ENCODE assay signal across 25 cellular contexts in genomic region chr10:88920198-88920597, GRCh38.
"Had no signal": no experiment of that assay in that cellular context is flagged by ENCODE, and none has a peak within 500 bp of the region (broad histone marks: within the 10 kb centered on the region; RNA-seq: fewer than 3 reads in every experiment).

No MANE protein-coding gene starts in this region.

- H3K4me3 Mint-ChIP-seq: activated B cell treated with CpG ODN at 0.5 μM for 24 hours; activated CD4-positive, alpha-beta T cell treated with anti-CD3 and anti-CD28 coated beads, Interleukin-2, amount 10 ng/mL, durations not matched to agents 7 days and 5 days; activated CD8-positive, alpha-beta T cell treated with anti-CD3 and anti-CD28 coated beads, Interleukin-2, amount 10 ng/mL, durations not matched to agents 7 days and 5 days; activated naive CD4-positive, alpha-beta T cell treated with anti-CD3 and anti-CD28 coated beads, Interleukin-2, amount 10 ng/mL, durations not matched to agents 7 days and 5 days; activated naive CD8-positive, alpha-beta T cell treated with anti-CD3 and anti-CD28 coated beads, Interleukin-2, amount 50 U/mL, for 24 hours; activated T-cell treated with anti-CD3 and anti-CD28 coated beads, Interleukin-2, amount 50 U/mL, for 24 hours; stimulated activated memory B cell treated with anti-CD40 and anti-IgM and Interleukin-4, amounts not matched to agents 10 μg/mL and 1 μg/mL and 100 μg/mL, for 72 hours; T-cell had no signal

- H3K27me3 Mint-ChIP-seq: activated B cell treated with CpG ODN at 0.5 μM for 24 hours; activated CD4-positive, alpha-beta T cell treated with anti-CD3 and anti-CD28 coated beads, Interleukin-2, amount 10 ng/mL, durations not matched to agents 7 days and 5 days; activated naive CD4-positive, alpha-beta T cell treated with anti-CD3 and anti-CD28 coated beads, Interleukin-2, amount 10 ng/mL, durations not matched to agents 7 days and 5 days; activated naive CD8-positive, alpha-beta T cell treated with anti-CD3 and anti-CD28 coated beads, Interleukin-2, amount 50 U/mL, for 24 hours; activated T-cell treated with anti-CD3 and anti-CD28 coated beads, Interleukin-2, amount 50 U/mL, for 24 hours; stimulated activated memory B cell treated with anti-CD40 and anti-IgM and Interleukin-4, amounts not matched to agents 10 μg/mL and 1 μg/mL and 100 μg/mL, for 72 hours; T-cell had no signal

- H3K9me3 ChIP-seq: esophagus muscularis mucosa, gastrocnemius medialis, left ventricle myocardium inferior, prostate gland, right atrium auricular region, thyroid gland had no signal

- H3K4me3 ChIP-seq: esophagus muscularis mucosa, gastrocnemius medialis, left ventricle myocardium inferior, prostate gland, right atrium auricular region, SK-N-MC, skin epidermis, thyroid gland had no signal

- ATAC-seq: activated CD8-positive, alpha-beta T cell treated with anti-CD3 and anti-CD28 coated beads, Interleukin-2, amount 10 ng/mL, durations not matched to agents 7 days and 5 days; activated naive CD8-positive, alpha-beta T cell treated with anti-CD3 and anti-CD28 coated beads, Interleukin-2, amount 50 U/mL, for 24 hours; gastrocnemius medialis; stimulated activated memory B cell treated with anti-CD40 and anti-IgM and Interleukin-4, amounts not matched to agents 10 μg/mL and 1 μg/mL and 100 μg/mL, for 72 hours; T-cell had no signal

- H3K4me1 Mint-ChIP-seq: activated B cell treated with CpG ODN at 0.5 μM for 24 hours; activated CD4-positive, alpha-beta T cell treated with anti-CD3 and anti-CD28 coated beads, Interleukin-2, amount 10 ng/mL, durations not matched to agents 7 days and 5 days; stimulated activated memory B cell treated with anti-CD40 and anti-IgM and Interleukin-4, amounts not matched to agents 10 μg/mL and 1 μg/mL and 100 μg/mL, for 72 hours had no signal

- H3K9me3 Mint-ChIP-seq: activated B cell treated with CpG ODN at 0.5 μM for 24 hours; activated CD4-positive, alpha-beta T cell treated with anti-CD3 and anti-CD28 coated beads, Interleukin-2, amount 10 ng/mL, durations not matched to agents 7 days and 5 days; activated naive CD4-positive, alpha-beta T cell treated with anti-CD3 and anti-CD28 coated beads, Interleukin-2, amount 10 ng/mL, durations not matched to agents 7 days and 5 days; activated naive CD8-positive, alpha-beta T cell treated with anti-CD3 and anti-CD28 coated beads, Interleukin-2, amount 50 U/mL, for 24 hours; activated T-cell treated with anti-CD3 and anti-CD28 coated beads, Interleukin-2, amount 50 U/mL, for 24 hours; stimulated activated memory B cell treated with anti-CD40 and anti-IgM and Interleukin-4, amounts not matched to agents 10 μg/mL and 1 μg/mL and 100 μg/mL, for 72 hours; T-cell had no signal

- DNase-seq: activated B cell treated with CpG ODN at 0.5 μM for 24 hours; activated CD4-positive, alpha-beta T cell treated with anti-CD3 and anti-CD28 coated beads, Interleukin-2, amount 10 ng/mL, durations not matched to agents 7 days and 5 days; activated CD8-positive, alpha-beta T cell treated with anti-CD3 and anti-CD28 coated beads, Interleukin-2, amount 10 ng/mL, durations not matched to agents 7 days and 5 days; activated naive CD4-positive, alpha-beta T cell treated with anti-CD3 and anti-CD28 coated beads, Interleukin-2, amount 10 ng/mL, durations not matched to agents 7 days and 5 days; activated naive CD8-positive, alpha-beta T cell treated with anti-CD3 and anti-CD28 coated beads, Interleukin-2, amount 50 U/mL, for 24 hours; activated T-cell treated with anti-CD3 and anti-CD28 coated beads, Interleukin-2, amount 50 U/mL, for 24 hours; aorta; cerebellar nuclear complex; effector CD4-positive, alpha-beta T cell; gastrocnemius medialis; head of caudate nucleus; left ventricle myocardium inferior; mammary epithelial cell; midbrain; occipital lobe; stimulated activated CD4-positive, alpha-beta T cell treated with anti-CD3 and anti-CD28 coated beads, Interleukin-4, amount 100 ng/mL, for 1 hour; T-cell; T-helper 9 cell; thyroid gland had no signal

- H3K27ac Mint-ChIP-seq: activated B cell treated with CpG ODN at 0.5 μM for 24 hours; activated CD4-positive, alpha-beta T cell treated with anti-CD3 and anti-CD28 coated beads, Interleukin-2, amount 10 ng/mL, durations not matched to agents 7 days and 5 days; activated CD8-positive, alpha-beta T cell treated with anti-CD3 and anti-CD28 coated beads, Interleukin-2, amount 10 ng/mL, durations not matched to agents 7 days and 5 days; activated naive CD4-positive, alpha-beta T cell treated with anti-CD3 and anti-CD28 coated beads, Interleukin-2, amount 10 ng/mL, durations not matched to agents 7 days and 5 days; activated naive CD8-positive, alpha-beta T cell treated with anti-CD3 and anti-CD28 coated beads, Interleukin-2, amount 50 U/mL, for 24 hours; activated T-cell treated with anti-CD3 and anti-CD28 coated beads, Interleukin-2, amount 50 U/mL, for 24 hours; stimulated activated memory B cell treated with anti-CD40 and anti-IgM and Interleukin-4, amounts not matched to agents 10 μg/mL and 1 μg/mL and 100 μg/mL, for 72 hours had no signal

- H3K4me1 ChIP-seq: prostate gland had no signal

- H3K27me3 ChIP-seq: esophagus muscularis mucosa, gastrocnemius medialis, right atrium auricular region, thyroid gland had no signal

- H3K27ac ChIP-seq: gastrocnemius medialis, prostate gland, SK-N-MC, thyroid gland had no signal

- H3K36me3 ChIP-seq: esophagus muscularis mucosa, gastrocnemius medialis, left ventricle myocardium inferior, prostate gland, right atrium auricular region, thyroid gland had no signal
